ENCODE assay signal across 8 cellular contexts in genomic region chr10:35640474-35640873, GRCh38. TPM values are rescaled to one million over a fixed set of nuclear protein-coding genes. Genes with fewer than 3 reads are reported as not detected.
DNase-seq lines count a peak whose midpoint lies in the region; ATAC-seq and TF ChIP-seq lines count a peak whose summit lies in the region.

No MANE protein-coding gene starts in this region.

- ATAC-seq in HG02588 (IDR thresholded peaks at IDR 0.05; ENCODE audit: unreplicated experiment) (peak; percentile 31), left cardiac atrium (no peak), GM21526 (IDR thresholded peaks at IDR 0.05; ENCODE audit: low FRiP score, unreplicated experiment) (no peak)

- no peak overlapping the region for H4K91ac ChIP-seq in trophoblast cell (ENCODE audit: low read depth, low read length)

- no peak overlapping the region for H2BK120ac ChIP-seq in trophoblast cell (ENCODE audit: insufficient read depth, low read length, poor library complexity)

- no peaks in the 10 kb centered on the region for H3K36me3 ChIP-seq in adrenal gland (replicated peaks in 1 of 2)
- H3K36me3 ChIP-seq in trophoblast cell (ENCODE audit: control insufficient read depth in 1 of 2, insufficient read depth in 2 of 2, low read length in 2 of 2) = peaks cover 0 to 4% of the 10 kb centered on the region in 2 experiments

- H3K27me3 ChIP-seq in adrenal gland (no peaks in the 10 kb centered on the region), trophoblast cell (ENCODE audit: insufficient read depth, low read length) (peaks cover 2% of the 10 kb centered on the region)

- intact Hi-C loops in adrenal gland (cut with DNase I) = loop anchor here in 1 of 2 donors (5.0 kb wide), 1 partner anchor 1137 kb away; no protein-coding TSS in a partner anchor
- intact Hi-C loops in left cardiac atrium (cut with DNase I) = no loop called here

- H2BK5ac ChIP-seq in trophoblast cell (ENCODE audit: low read depth, low read length, poor library complexity) = no peak overlapping the region

- H2AK5ac ChIP-seq in trophoblast cell (ENCODE audit: low read length) = no peak overlapping the region

- H3K18ac ChIP-seq in trophoblast cell (ENCODE audit: low read length) = no peak overlapping the region

- H3K14ac ChIP-seq in trophoblast cell (ENCODE audit: low read length) = no peak overlapping the region

- peaks cover 4% of the 10 kb centered on the region for H3K79me2 ChIP-seq in trophoblast cell (ENCODE audit: control insufficient read depth, insufficient read depth, low read length, poor library complexity)

- H3K4ac ChIP-seq in trophoblast cell (ENCODE audit: low read depth, low read length) = no peak overlapping the region

- H3K4me3 ChIP-seq in adrenal gland (peak overlapping the region in 1 of 4 donors; percentile 54), trophoblast cell (ENCODE audit: low read depth, low read length) (peak overlapping the region; percentile 72)

- TF ChIP-seq POLR2A in adrenal gland (IDR thresholded peaks at IDR 0.05) = no peak

- H3K27ac ChIP-seq in adrenal gland (peak overlapping the region in 1 of 5 donors; percentile 80), trophoblast cell (ENCODE audit: low read depth, low read length) (no peak overlapping the region)

- no peak overlapping the region for H4K12ac ChIP-seq in trophoblast cell (ENCODE audit: low read depth, low read length)

- H3K4me2 ChIP-seq in trophoblast cell (ENCODE audit: low read length) = peak overlapping the region; percentile 72

- peak overlapping the region; percentile 81 for H3K9ac ChIP-seq in trophoblast cell (ENCODE audit: low read length)

- no peak overlapping the region for H4K8ac ChIP-seq in trophoblast cell (ENCODE audit: low read depth, low read length)

- H3K4me1 ChIP-seq in adrenal gland (replicated peaks in 1 of 2) (peaks cover 19 to 21% of the 10 kb centered on the region in 2 donors), trophoblast cell (ENCODE audit: control insufficient read depth in 1 of 2, insufficient read depth in 2 of 2, low read length in 2 of 2) (peaks cover 11 to 18% of the 10 kb centered on the region in 2 experiments)

- H2AFZ ChIP-seq in trophoblast cell (ENCODE audit: insufficient read depth, low read length, poor library complexity) = no peak overlapping the region

- H3K23ac ChIP-seq in trophoblast cell (ENCODE audit: low read length) = no peak overlapping the region

- no peak overlapping the region for H2BK12ac ChIP-seq in trophoblast cell (ENCODE audit: low read length)

- DNase-seq in NCI-H82 (lab: John Stamatoyannopoulos, UW) (peak; percentile 73), NCI-H82 treated with DMSO at 0.1 percent for 48 hours (lab: John Stamatoyannopoulos, UW; ENCODE audit: unreplicated experiment) (no peak), NCI-H526 treated with DMSO at 0.1 percent for 48 hours (lab: John Stamatoyannopoulos, UW) (peak; percentile 6), adrenal gland (peak; percentile 57 to 76 (median 63)), left cardiac atrium (peak; percentile 82), trophoblast cell (peak; percentile 55 to 69)

- peak in 5 of 6 experiments; percentile 7 to 65 (median 47) for TF ChIP-seq CTCF in adrenal gland (IDR thresholded peaks at IDR 0.05)

- H3K79me1 ChIP-seq in trophoblast cell (ENCODE audit: low read length) = peaks cover 17% of the 10 kb centered on the region

- 1 to 13% (median 2%) methylated on average over 16 to 53 of the region's 53 CpGs for WGBS in adrenal gland, 4 donors
- WGBS in trophoblast cell (ENCODE audit: extremely low coverage, insufficient coverage, insufficient read length) = no CpG with 5 or more reads among the region's 53 CpGs

- H3K9me3 ChIP-seq in adrenal gland (replicated peaks in 1 of 3) (no peaks in the 10 kb centered on the region), trophoblast cell (ENCODE audit: insufficient read depth, low read depth, low read length) (peaks cover 6% of the 10 kb centered on the region)

RNA-seq across cellular contexts. Expression of gene FZD8, which starts 1.6 kb away (rescaled TPM):
- total RNA-seq in adrenal gland = 1 to 10 TPM; 2.8 to 5.9 (median 4.2) TPM
- 1 to 10 TPM in 2 of 3 donors, under 1 TPM in 1; 0.97 to 2.3 (median 1.0) TPM for polyA plus RNA-seq in adrenal gland
- total RNA-seq in left cardiac atrium = 10 to 100 TPM in 1 of 2 donors, 1 to 10 TPM in 1; 8.9 to 14.8 TPM
- polyA plus RNA-seq in trophoblast cell (2013) = 6.6 TPM in 2 replicates

RNA-seq across cellular contexts. Expression of gene GJD4, which starts 35.3 kb away (rescaled TPM):
- total RNA-seq in adrenal gland = not detected
- polyA plus RNA-seq in adrenal gland = not detected
- total RNA-seq in left cardiac atrium = not detected
- 0.04 and 0.05 TPM in 2 replicates for polyA plus RNA-seq in trophoblast cell (2013)
